Comparison of ENCODE assay signal across 33 cellular contexts in genomic region chr12:17239874-17240273, GRCh38.
DNase-seq lines count a peak whose midpoint lies in the region; ATAC-seq, FAIRE-seq and TF ChIP-seq lines count a peak whose summit lies in the region.
"Had no signal": no experiment of that assay in that cellular context is flagged by ENCODE, and none has a peak within 500 bp of the region (broad histone marks: within the 10 kb centered on the region; RNA-seq: fewer than 3 reads in every experiment).

No MANE protein-coding gene starts in this region.

- RAD21 ChIA-PET in GM12878 (lab: Charles Lee; ENCODE audit: unreplicated experiment), result no interaction called here

- TF ChIP-seq EP300 in HepG2 (IDR thresholded peaks at IDR 0.05; ENCODE audit: low read depth in 2 of 2, low read length in 2 of 2) (no peak), HepG2 (CRISPR knock-in tag; IDR thresholded peaks at IDR 0.05; ENCODE audit: borderline replicate concordance) (no peak), GM12878 (IDR thresholded peaks at IDR 0.05; ENCODE audit: borderline replicate concordance in 1 of 2, control insufficient read depth in 1 of 2, low read depth in 2 of 2, low read length in 2 of 2) (no peak)

- H3K36me3 ChIP-seq in HepG2 (replicated peaks in 1 of 2; ENCODE audit: control insufficient read depth in 1 of 2, insufficient read depth in 2 of 2, low read length in 2 of 2) (no peaks in the 10 kb centered on the region), right lobe of liver (no peaks in the 10 kb centered on the region), GM12878 (ENCODE audit: control insufficient read depth in 2 of 2, insufficient read depth in 2 of 2, low read length in 1 of 2) (no peaks in the 10 kb centered on the region)
- H3K36me3 ChIP-seq: BE2C; BLaER1; BLaER1 treated with 17β-estradiol and CSF1 and Interleukin-3, amounts not matched to agents 10 nM and 100 nM had no signal

- FAIRE-seq in HepG2 (lab: Jason Lieb, UNC) (no peak), GM12878 (lab: Jason Lieb, UNC) (no peak)
- FAIRE-seq: A204.1, A549, D721Med had no signal

- BruUV-seq in HepG2 (replicated peaks; lab: Mats Ljungman, UMichigan) (no TSS peak), GM12878 (replicated peaks; lab: Mats Ljungman, UMichigan) (no TSS peak)

- H3K4me3 ChIP-seq in HepG2 (replicated peaks in 1 of 3; ENCODE audit: insufficient read depth in 1 of 3, low read depth in 2 of 3, low read length in 3 of 3) (no peak overlapping the region), right lobe of liver (no peak overlapping the region), GM12878 (no peak overlapping the region)
- H3K4me3 ChIP-seq: A549; BLaER1; BLaER1 treated with 17β-estradiol and CSF1 and Interleukin-3, amounts not matched to agents 10 nM and 100 nM had no signal

- H3K4me2 ChIP-seq in HepG2 (ENCODE audit: low read depth, low read length) (no peak overlapping the region), GM12878 (ENCODE audit: control insufficient read depth, insufficient read depth) (no peak overlapping the region)
- H3K4me2 ChIP-seq: A549; BLaER1; BLaER1 treated with 17β-estradiol and CSF1 and Interleukin-3, amounts not matched to agents 10 nM and 100 nM had no signal

- H3K36me3 Mint-ChIP-seq in nephron progenitor cell (ENCODE audit: low read depth), result no peaks in the 10 kb centered on the region
- H3K36me3 Mint-ChIP-seq: CD14-positive monocyte; CD4-positive, CD25-positive, alpha-beta regulatory T cell; CD8-positive, alpha-beta memory T cell; CD8-positive, alpha-beta T cell had no signal

- H3K27ac ChIP-seq in HepG2 (ENCODE audit: extremely low read length, insufficient read depth, low read length) (no peak overlapping the region), right lobe of liver (no peak overlapping the region), GM12878 (ENCODE audit: control insufficient read depth, insufficient read depth) (no peak overlapping the region)
- H3K27ac ChIP-seq: 22Rv1; A549; BLaER1; BLaER1 treated with 17β-estradiol and CSF1 and Interleukin-3, amounts not matched to agents 10 nM and 100 nM; C4-2B had no signal

- ATAC-seq in HepG2, result no peak
- ATAC-seq in right lobe of liver, result no peak
- ATAC-seq in GM12878, result no peak
- ATAC-seq: A549; CD8-positive, alpha-beta T cell had no signal

- no peak for DNase-seq in HepG2 (ENCODE audit: low spot score)
- DNase-seq in right lobe of liver, result no peak
- DNase-seq in GM12878 (ENCODE audit: low read depth, low spot score), result no peak
- DNase-seq in nephron progenitor cell, result no peak
- DNase-seq: 8988T; ACHN; AML-193; BE2C; C1 segment of cervical spinal cord; Caco-2; Calu3; CD4-positive, alpha-beta memory T cell; CD4-positive, alpha-beta T cell; CD4-positive, CD25-positive, alpha-beta regulatory T cell; CD8-positive, alpha-beta memory T cell; CD8-positive, alpha-beta T cell; COR-L47; DMS 273 treated with DMSO at 0.1 percent for 48 hours; DMS153; DMS53; DMS79; DMS79 treated with DMSO at 0.1 percent for 48 hours; DND-41; EL had no signal

- H3K4me1 Mint-ChIP-seq in nephron progenitor cell, result no peaks in the 10 kb centered on the region
- H3K4me1 Mint-ChIP-seq: B cell; CD14-positive monocyte; CD4-positive, alpha-beta memory T cell; CD4-positive, CD25-positive, alpha-beta regulatory T cell; CD8-positive, alpha-beta memory T cell had no signal

- POLR2A ChIA-PET in HepG2 (lab: Yijun Ruan, JAX) (no interaction called here), GM12878 (lab: Charles Lee) (no interaction called here)

- H3K9ac ChIP-seq in HepG2 (ENCODE audit: insufficient read depth, low read depth, low read length) (no peak overlapping the region), GM12878 (ENCODE audit: control insufficient read depth, insufficient read depth, low read length) (no peak overlapping the region)
- H3K9ac ChIP-seq: BLaER1; BLaER1 treated with 17β-estradiol and CSF1 and Interleukin-3, amounts not matched to agents 10 nM and 100 nM had no signal

- H3K4me1 ChIP-seq in HepG2 (ENCODE audit: insufficient read depth, low read length), result no peaks in the 10 kb centered on the region
- no peaks in the 10 kb centered on the region for H3K4me1 ChIP-seq in right lobe of liver
- H3K4me1 ChIP-seq in GM12878 (ENCODE audit: control insufficient read depth, insufficient read depth, low read length), result no peaks in the 10 kb centered on the region
- H3K4me1 ChIP-seq: A549; BE2C; BLaER1; BLaER1 treated with 17β-estradiol and CSF1 and Interleukin-3, amounts not matched to agents 10 nM and 100 nM; Caco-2 had no signal

- intact Hi-C loops in HepG2 (cut with micrococcal nuclease; ENCODE audit: unreplicated experiment) (no loop called here), right lobe of liver (cut with DNase I) (no loop called here), GM12878 (cut with micrococcal nuclease; ENCODE audit: unreplicated experiment) (no loop called here)

- H3K27ac Mint-ChIP-seq in nephron progenitor cell, result no peak overlapping the region
- H3K27ac Mint-ChIP-seq: B cell; CD14-positive monocyte; CD4-positive, alpha-beta memory T cell; CD4-positive, alpha-beta T cell; CD4-positive, CD25-positive, alpha-beta regulatory T cell; CD8-positive, alpha-beta memory T cell; CD8-positive, alpha-beta T cell had no signal

- H3K4me3 Mint-ChIP-seq in nephron progenitor cell, result no peak overlapping the region
- H3K4me3 Mint-ChIP-seq: B cell; CD14-positive monocyte; CD4-positive, alpha-beta memory T cell; CD4-positive, alpha-beta T cell; CD4-positive, CD25-positive, alpha-beta regulatory T cell; CD8-positive, alpha-beta memory T cell; CD8-positive, alpha-beta T cell had no signal

- TF ChIP-seq RAD21 in HepG2 (CRISPR knock-in tag; IDR thresholded peaks at IDR 0.05) (no peak), GM12878 (IDR thresholded peaks at IDR 0.05; ENCODE audit: insufficient read depth, low read depth, low read length) (no peak)

- WGBS in HepG2 (ENCODE audit: low lambda C conversion rate), result 28% methylated on average over 4 of the region's 4 CpGs
- 54% methylated on average over 4 of the region's 4 CpGs for WGBS in right lobe of liver (ENCODE audit: insufficient coverage, low coverage, low lambda C conversion rate, missing lambda C conversion rate)
- 42% methylated on average over 4 of the region's 4 CpGs for WGBS in GM12878 (ENCODE audit: insufficient coverage, insufficient replicate concordance, low lambda C conversion rate, missing lambda C conversion rate)

- H3K27me3 ChIP-seq in HepG2 (ENCODE audit: control insufficient read depth in 1 of 2, insufficient read depth in 2 of 2, low read length in 2 of 2) (no peaks in the 10 kb centered on the region), right lobe of liver (no peaks in the 10 kb centered on the region), GM12878 (replicated peaks in 1 of 2; ENCODE audit: control insufficient read depth in 2 of 2, insufficient read depth in 2 of 2, low read length in 1 of 2) (no peaks in the 10 kb centered on the region)
- H3K27me3 ChIP-seq: BE2C; BLaER1; BLaER1 treated with 17β-estradiol and CSF1 and Interleukin-3, amounts not matched to agents 10 nM and 100 nM had no signal

- H3K9me3 Mint-ChIP-seq in nephron progenitor cell, result peaks cover 30% of the 10 kb centered on the region

- H3K9me3 ChIP-seq in HepG2 (ENCODE audit: low read length), result peaks cover 34% of the 10 kb centered on the region
- no peaks in the 10 kb centered on the region for H3K9me3 ChIP-seq in right lobe of liver
- H3K9me3 ChIP-seq in GM12878 (replicated peaks; ENCODE audit: control insufficient read depth, insufficient read depth, low read length), result no peaks in the 10 kb centered on the region
- H3K9me3 ChIP-seq: BE2C; BLaER1; BLaER1 treated with 17β-estradiol and CSF1 and Interleukin-3, amounts not matched to agents 10 nM and 100 nM; Caco-2 had no signal

- CTCF ChIA-PET in HepG2 (lab: Yijun Ruan, JAX; ENCODE audit: low intra/inter-chr PET ratio, low total read pairs), result no interaction called here
- CTCF ChIA-PET in GM12878 (lab: Yijun Ruan, JAX), result no interaction called here

- no peaks in the 10 kb centered on the region for H4K20me1 ChIP-seq in HepG2 (ENCODE audit: insufficient read depth, low read length)
- no peaks in the 10 kb centered on the region for H4K20me1 ChIP-seq in GM12878 (ENCODE audit: control insufficient read depth, insufficient read depth)
- H4K20me1 ChIP-seq: BLaER1; BLaER1 treated with 17β-estradiol and CSF1 and Interleukin-3, amounts not matched to agents 10 nM and 100 nM had no signal

- H2AFZ ChIP-seq in HepG2 (ENCODE audit: low read length) (no peak overlapping the region), GM12878 (ENCODE audit: control insufficient read depth, low read depth, low read length) (no peak overlapping the region)

- H3K79me2 ChIP-seq in HepG2 (ENCODE audit: insufficient read depth, low read length), result no peaks in the 10 kb centered on the region
- H3K79me2 ChIP-seq in GM12878 (ENCODE audit: control insufficient read depth, insufficient read depth, low read length), result no peaks in the 10 kb centered on the region

- in situ Hi-C loops in HepG2 (cut with HindIII; ENCODE audit: extremely low pct_ligation_motif_present, low pct_unique_long_range_greater_than_20kb) (no loop called here), GM12878 (cut with MboI) (no loop called here)

- TF ChIP-seq POLR2A in HepG2 (IDR thresholded peaks at IDR 0.05; ENCODE audit: insufficient read depth in 1 of 2, low read depth in 2 of 2, low read length in 2 of 2), result no peak
- no peak for TF ChIP-seq POLR2A in right lobe of liver (IDR thresholded peaks at IDR 0.05)
- no peak for TF ChIP-seq POLR2A in GM12878 (IDR thresholded peaks at IDR 0.05; ENCODE audit: low read depth, low read length)

- TF ChIP-seq CTCF in HepG2 (CRISPR knock-in tag; IDR thresholded peaks at IDR 0.05) (no peak), right lobe of liver (IDR thresholded peaks at IDR 0.05) (no peak), GM12878 (IDR thresholded peaks at IDR 0.05 in 2 of 3, conservative IDR thresholded peaks at IDR 0.05 in 1 of 3; ENCODE audit: control insufficient read depth in 2 of 3, extremely low read depth in 1 of 3, insufficient read depth in 1 of 3, low read depth in 3 of 3, low read length in 3 of 3) (no peak), nephron progenitor cell (IDR thresholded peaks at IDR 0.05) (no peak)

- SMC1A ChIA-PET in GM12878 (lab: Charles Lee; ENCODE audit: uncharacterized antibody, unreplicated experiment), result no interaction called here

- no peaks in the 10 kb centered on the region for H3K27me3 Mint-ChIP-seq in nephron progenitor cell (ENCODE audit: low read depth, poor library complexity)
- H3K27me3 Mint-ChIP-seq: B cell; CD4-positive, alpha-beta memory T cell; CD4-positive, alpha-beta T cell; CD4-positive, CD25-positive, alpha-beta regulatory T cell; CD8-positive, alpha-beta memory T cell had no signal

TF ChIP-seq in HepG2, 621 proteins besides CTCF, POLR2A, EP300 and RAD21 (continues in another document):
- TF ChIP-seq TMF1 (CRISPR knock-in tag; IDR thresholded peaks at IDR 0.05; ENCODE audit: low read depth) (no peak), CREB1 (IDR thresholded peaks at IDR 0.05) (peak; percentile 52; the same call in 1 of the 2 replicates), CREB1 (CRISPR knock-in tag; IDR thresholded peaks at IDR 0.05) (no peak)

TF ChIP-seq in GM12878, 131 proteins besides CTCF, POLR2A, EP300 and RAD21 (continues in another document):
- TF ChIP-seq MYC (IDR thresholded peaks at IDR 0.05; ENCODE audit: insufficient read depth, insufficient read length, insufficient replicate concordance, low read length, severe bottlenecking), result no peak
